In genomic region chr13:23160241-23161175, GRCh38 we compare ENCODE assay signal across 9 cellular contexts.
DNase-seq lines count a peak whose midpoint lies in the region; ATAC-seq and TF ChIP-seq lines count a peak whose summit lies in the region.
"Had no signal": no experiment of that assay in that cellular context is flagged by ENCODE, and none has a peak within 500 bp of the region (broad histone marks: within the 10 kb centered on the region; RNA-seq: fewer than 3 reads in every experiment).

No MANE protein-coding gene starts in this region.

- DNase-seq in DMS 273 (lab: John Stamatoyannopoulos, UW; ENCODE audit: unreplicated experiment) (peak; percentile 31), DMS 273 treated with DMSO at 0.1 percent for 48 hours (lab: John Stamatoyannopoulos, UW) (no peak), astrocyte of the cerebellum (ENCODE audit: low read depth) (no peak), SW 1271 (lab: John Stamatoyannopoulos, UW) (no peak), NCI-H774 (lab: John Stamatoyannopoulos, UW) (no peak)
- no peak for DNase-seq in stimulated activated naive CD8-positive, alpha-beta T cell treated with anti-CD3 and anti-CD28 coated beads, Interleukin-15, amount 100 ng/mL, for 72 hours
- DNase-seq in stimulated activated naive CD4-positive, alpha-beta T cell treated with Interleukin-2 at 50 U/mL for 16 hours (lab: John Stamatoyannopoulos, UW) = no peak
- DNase-seq: NCI-H524 treated with DMSO at 0.1 percent for 48 hours had no signal

- peak overlapping the region; percentile 31 to 43 for H3K4me3 Mint-ChIP-seq in stimulated activated naive CD8-positive, alpha-beta T cell treated with anti-CD3 and anti-CD28 coated beads, Interleukin-15, amount 100 ng/mL, for 72 hours

- H3K27me3 Mint-ChIP-seq in stimulated activated naive CD8-positive, alpha-beta T cell treated with anti-CD3 and anti-CD28 coated beads, Interleukin-15, amount 100 ng/mL, for 72 hours = peaks cover 34% of the 10 kb centered on the region

- H3K4me1 ChIP-seq in iPS-18a (ENCODE audit: control insufficient read depth, low read depth, low read length) = peaks cover 3% of the 10 kb centered on the region

- no peak for TF ChIP-seq CTCF in astrocyte of the cerebellum (IDR thresholded peaks at IDR 0.05; ENCODE audit: low read depth, low read length, missing control alignments)

- H3K9me3 Mint-ChIP-seq in stimulated activated naive CD8-positive, alpha-beta T cell treated with anti-CD3 and anti-CD28 coated beads, Interleukin-15, amount 100 ng/mL, for 72 hours = no peaks in the 10 kb centered on the region

- no peak overlapping the region for H3K27ac ChIP-seq in iPS-18a (ENCODE audit: low read length)

- H3K36me3 ChIP-seq in iPS-18a (ENCODE audit: control insufficient read depth, low read depth, low read length) = no peaks in the 10 kb centered on the region

- H3K4me3 ChIP-seq in astrocyte of the cerebellum (ENCODE audit: low read depth, low read length) (peak overlapping the region; percentile 41), iPS-18a (ENCODE audit: low read length) (peak overlapping the region; percentile 87)

- no peak for ATAC-seq in stimulated activated naive CD8-positive, alpha-beta T cell treated with anti-CD3 and anti-CD28 coated beads, Interleukin-15, amount 100 ng/mL, for 72 hours

- H3K9ac ChIP-seq in iPS-18a (ENCODE audit: low read length) = no peak overlapping the region

- no peaks in the 10 kb centered on the region for H3K9me3 ChIP-seq in iPS-18a (ENCODE audit: control insufficient read depth, low read depth, low read length)

- H3K27ac Mint-ChIP-seq in stimulated activated naive CD8-positive, alpha-beta T cell treated with anti-CD3 and anti-CD28 coated beads, Interleukin-15, amount 100 ng/mL, for 72 hours = no peak overlapping the region

- peaks cover 31% of the 10 kb centered on the region for H3K27me3 ChIP-seq in iPS-18a (ENCODE audit: control insufficient read depth, insufficient read depth, low read length)

- in situ Hi-C loops in astrocyte of the cerebellum (cut with HindIII; ENCODE audit: low sequenced_read_pairs) = no loop called here

- peaks cover 16% of the 10 kb centered on the region for H3K4me1 Mint-ChIP-seq in stimulated activated naive CD8-positive, alpha-beta T cell treated with anti-CD3 and anti-CD28 coated beads, Interleukin-15, amount 100 ng/mL, for 72 hours
